1 cellular context compared by ENCODE assay signal in the genomic region with DNA sequence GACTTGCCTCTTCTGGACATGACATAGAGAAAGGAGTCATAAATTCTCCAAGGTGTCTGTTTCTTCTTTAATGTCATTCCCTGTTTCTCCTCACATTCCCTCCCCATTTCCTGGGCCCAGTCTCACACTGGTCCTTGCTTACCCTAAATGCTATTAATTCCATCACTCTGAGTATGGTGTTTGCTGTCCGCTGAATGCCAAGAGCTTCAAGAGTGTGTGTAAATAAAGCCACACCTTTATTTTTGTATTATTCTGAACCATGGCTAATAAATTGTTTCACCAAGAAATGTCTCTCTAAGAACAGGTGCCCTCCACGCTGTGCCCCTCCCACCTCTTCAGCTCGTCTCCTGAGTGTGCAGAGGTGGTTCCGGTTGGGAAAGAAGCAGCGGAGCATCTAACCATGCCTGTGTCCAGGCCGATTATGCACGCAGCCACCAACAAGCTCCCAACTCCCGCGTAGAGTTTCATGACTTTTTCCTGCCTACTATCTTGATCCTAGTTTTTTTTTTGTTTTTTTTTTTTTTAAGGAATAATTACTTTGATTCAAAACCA.
TF ChIP-seq lines count a peak whose summit lies in the region.

No MANE protein-coding gene starts in this region.

TF ChIP-seq in HEK293, 187 proteins besides CTCF, POLR2A, EP300 and RAD21:
- TF ChIP-seq ZNF292 (tag by site-specific recombination; IDR thresholded peaks at IDR 0.05; ENCODE audit: borderline replicate concordance, low read depth) (no peak), ZNF174 (tag by site-specific recombination; IDR thresholded peaks at IDR 0.05) (no peak), KLF9 (tag by site-specific recombination; IDR thresholded peaks at IDR 0.05; ENCODE audit: low read depth) (no peak), EGR2 (tag by site-specific recombination; IDR thresholded peaks at IDR 0.05; ENCODE audit: low read depth) (peak; percentile 36; the same call in 1 of the 2 replicates)
- TF ChIP-seq, protein P1, sequence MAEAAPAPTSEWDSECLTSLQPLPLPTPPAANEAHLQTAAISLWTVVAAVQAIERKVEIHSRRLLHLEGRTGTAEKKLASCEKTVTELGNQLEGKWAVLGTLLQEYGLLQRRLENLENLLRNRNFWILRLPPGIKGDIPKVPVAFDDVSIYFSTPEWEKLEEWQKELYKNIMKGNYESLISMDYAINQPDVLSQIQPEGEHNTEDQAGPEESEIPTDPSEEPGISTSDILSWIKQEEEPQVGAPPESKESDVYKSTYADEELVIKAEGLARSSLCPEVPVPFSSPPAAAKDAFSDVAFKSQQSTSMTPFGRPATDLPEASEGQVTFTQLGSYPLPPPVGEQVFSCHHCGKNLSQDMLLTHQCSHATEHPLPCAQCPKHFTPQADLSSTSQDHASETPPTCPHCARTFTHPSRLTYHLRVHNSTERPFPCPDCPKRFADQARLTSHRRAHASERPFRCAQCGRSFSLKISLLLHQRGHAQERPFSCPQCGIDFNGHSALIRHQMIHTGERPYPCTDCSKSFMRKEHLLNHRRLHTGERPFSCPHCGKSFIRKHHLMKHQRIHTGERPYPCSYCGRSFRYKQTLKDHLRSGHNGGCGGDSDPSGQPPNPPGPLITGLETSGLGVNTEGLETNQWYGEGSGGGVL (tag by site-specific recombination; IDR thresholded peaks at IDR 0.05): no peak
- TF ChIP-seq, protein P2, sequence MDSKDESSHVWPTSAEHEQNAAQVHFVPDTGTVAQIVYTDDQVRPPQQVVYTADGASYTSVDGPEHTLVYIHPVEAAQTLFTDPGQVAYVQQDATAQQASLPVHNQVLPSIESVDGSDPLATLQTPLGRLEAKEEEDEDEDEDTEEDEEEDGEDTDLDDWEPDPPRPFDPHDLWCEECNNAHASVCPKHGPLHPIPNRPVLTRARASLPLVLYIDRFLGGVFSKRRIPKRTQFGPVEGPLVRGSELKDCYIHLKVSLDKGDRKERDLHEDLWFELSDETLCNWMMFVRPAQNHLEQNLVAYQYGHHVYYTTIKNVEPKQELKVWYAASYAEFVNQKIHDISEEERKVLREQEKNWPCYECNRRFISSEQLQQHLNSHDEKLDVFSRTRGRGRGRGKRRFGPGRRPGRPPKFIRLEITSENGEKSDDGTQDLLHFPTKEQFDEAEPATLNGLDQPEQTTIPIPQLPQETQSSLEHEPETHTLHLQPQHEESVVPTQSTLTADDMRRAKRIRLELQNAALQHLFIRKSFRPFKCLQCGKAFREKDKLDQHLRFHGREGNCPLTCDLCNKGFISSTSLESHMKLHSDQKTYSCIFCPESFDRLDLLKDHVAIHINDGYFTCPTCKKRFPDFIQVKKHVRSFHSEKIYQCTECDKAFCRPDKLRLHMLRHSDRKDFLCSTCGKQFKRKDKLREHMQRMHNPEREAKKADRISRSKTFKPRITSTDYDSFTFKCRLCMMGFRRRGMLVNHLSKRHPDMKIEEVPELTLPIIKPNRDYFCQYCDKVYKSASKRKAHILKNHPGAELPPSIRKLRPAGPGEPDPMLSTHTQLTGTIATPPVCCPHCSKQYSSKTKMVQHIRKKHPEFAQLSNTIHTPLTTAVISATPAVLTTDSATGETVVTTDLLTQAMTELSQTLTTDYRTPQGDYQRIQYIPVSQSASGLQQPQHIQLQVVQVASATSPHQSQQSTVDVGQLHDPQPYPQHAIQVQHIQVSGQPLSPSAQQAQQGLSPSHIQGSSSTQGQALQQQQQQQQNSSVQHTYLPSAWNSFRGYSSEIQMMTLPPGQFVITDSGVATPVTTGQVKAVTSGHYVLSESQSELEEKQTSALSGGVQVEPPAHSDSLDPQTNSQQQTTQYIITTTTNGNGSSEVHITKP (tag by site-specific recombination; IDR thresholded peaks at IDR 0.05): no peak
